In the genomic region with DNA sequence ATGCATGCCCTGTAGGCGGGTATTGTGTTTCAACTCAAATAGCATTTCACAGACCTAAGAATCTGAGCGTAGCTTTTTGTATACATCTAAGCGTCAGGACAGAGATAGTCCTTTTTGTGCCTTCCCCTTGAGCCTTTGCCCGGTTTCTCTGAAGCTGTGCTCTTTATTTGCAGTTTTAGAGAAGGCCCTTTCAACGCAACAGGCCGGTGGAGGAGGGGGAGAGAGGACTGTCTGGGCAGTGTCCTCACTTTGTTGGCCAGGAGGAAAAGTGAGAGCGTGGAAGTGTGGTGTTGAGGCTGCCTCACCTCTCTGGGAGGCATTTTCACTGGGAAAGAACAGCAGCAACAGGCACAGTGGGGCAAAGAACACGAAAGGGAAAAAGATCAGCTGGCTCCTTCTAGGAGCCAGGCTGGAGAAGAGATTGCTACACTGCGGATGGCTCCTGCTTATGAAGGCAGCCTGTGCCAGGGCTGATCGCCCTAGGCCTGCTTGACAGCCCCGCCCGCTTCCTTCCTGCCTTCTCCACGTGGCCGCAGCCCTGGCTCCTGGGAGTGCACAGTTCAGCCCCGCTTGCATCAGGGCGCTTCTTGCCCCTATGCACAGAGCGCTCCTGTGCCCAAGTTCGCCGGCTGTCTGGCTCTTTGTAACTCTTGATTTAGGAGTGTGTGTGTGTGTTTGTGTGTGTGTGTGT, we compare ENCODE assay signal across 10 cellular contexts.
DNase-seq lines count a peak whose midpoint lies in the region; ATAC-seq, FAIRE-seq and TF ChIP-seq lines count a peak whose summit lies in the region.
"Had no signal": no experiment of that assay in that cellular context is flagged by ENCODE, and none has a peak within 500 bp of the region (broad histone marks: within the 10 kb centered on the region; RNA-seq: fewer than 3 reads in every experiment).

No MANE protein-coding gene starts in this region.

- H3K27me3 ChIP-seq in small intestine (ENCODE audit: control insufficient read depth in 2 of 2, insufficient read depth in 2 of 2, low read length in 2 of 2) (peaks cover 0 to 7% of the 10 kb centered on the region in 2 donors), Caco-2 (replicated peaks; ENCODE audit: control insufficient read depth, insufficient read depth, low read length) (no peaks in the 10 kb centered on the region; the same call in 1 of the 2 replicates)

- FAIRE-seq in small intestine (lab: Jason Lieb, UNC), result no peak

- H3K4me3 ChIP-seq in small intestine (ENCODE audit: low read depth in 1 of 2, low read length in 2 of 2) (no peak overlapping the region), Caco-2 (ENCODE audit: low read depth, low read length) (no peak overlapping the region)

- no peaks in the 10 kb centered on the region for H3K4me1 ChIP-seq in small intestine (ENCODE audit: control insufficient read depth in 2 of 2, insufficient read depth in 1 of 2, low read depth in 1 of 2, low read length in 1 of 2)
- H3K4me1 ChIP-seq in Caco-2, result no peaks in the 10 kb centered on the region

- H3K27me3 Mint-ChIP-seq in activated CD8-positive, alpha-beta T cell treated with anti-CD3 and anti-CD28 coated beads for 36 hours, result peaks cover 33% of the 10 kb centered on the region
- H3K27me3 Mint-ChIP-seq in Caco-2 (ENCODE audit: insufficient read depth, unreplicated experiment), result peaks cover 25% of the 10 kb centered on the region

- intact Hi-C loops in activated CD8-positive, alpha-beta T cell treated with anti-CD3 and anti-CD28 coated beads for 36 hours (cut with micrococcal nuclease), result no loop called here
- intact Hi-C loops in Caco-2 (cut with micrococcal nuclease; ENCODE audit: unreplicated experiment), result no loop called here

- no peak overlapping the region for H3K27ac Mint-ChIP-seq in activated CD8-positive, alpha-beta T cell treated with anti-CD3 and anti-CD28 coated beads for 36 hours
- H3K27ac Mint-ChIP-seq in Caco-2 (ENCODE audit: unreplicated experiment), result no peak overlapping the region
- H3K27ac Mint-ChIP-seq: memory B cell had no signal

- H3K36me3 Mint-ChIP-seq in activated CD8-positive, alpha-beta T cell treated with anti-CD3 and anti-CD28 coated beads for 36 hours (ENCODE audit: low read depth), result no peaks in the 10 kb centered on the region
- H3K36me3 Mint-ChIP-seq in Caco-2 (ENCODE audit: insufficient read depth, unreplicated experiment), result no peaks in the 10 kb centered on the region
- H3K36me3 Mint-ChIP-seq: memory B cell had no signal

- H3K36me3 ChIP-seq in small intestine (ENCODE audit: control insufficient read depth in 2 of 2, insufficient read depth in 2 of 2, low read length in 2 of 2), result no peaks in the 10 kb centered on the region
- H3K36me3 ChIP-seq in Caco-2 (ENCODE audit: control insufficient read depth, insufficient read depth, low read length), result no peaks in the 10 kb centered on the region

- CTCF ChIA-PET in HEK293T (lab: Yijun Ruan, JAX), result no interaction called here
- CTCF ChIA-PET in activated CD8-positive, alpha-beta T cell treated with anti-CD3 and anti-CD28 coated beads for 36 hours (lab: Charles Lee), result no interaction called here
- CTCF ChIA-PET in Caco-2 (lab: Charles Lee), result no interaction called here

- H3K4me3 Mint-ChIP-seq in activated CD8-positive, alpha-beta T cell treated with anti-CD3 and anti-CD28 coated beads for 36 hours, result no peak overlapping the region
- no peak overlapping the region for H3K4me3 Mint-ChIP-seq in Caco-2 (ENCODE audit: unreplicated experiment)
- H3K4me3 Mint-ChIP-seq: memory B cell had no signal

- no TSS peak for BruUV-seq in Caco-2 (replicated peaks; lab: Mats Ljungman, UMichigan)

- DNase-seq in HEK293T (ENCODE audit: extremely low spot score), result peak; percentile 19
- peak; percentile 47 for DNase-seq in activated CD8-positive, alpha-beta T cell treated with anti-CD3 and anti-CD28 coated beads for 36 hours
- DNase-seq in iPS DF 19.7 (ENCODE audit: low read depth, low spot score), result peak; percentile 25
- DNase-seq in small intestine, result peak; percentile 48
- no peak for DNase-seq in HUDEP-2 (lab: John Stamatoyannopoulos, UW; ENCODE audit: unreplicated experiment in 76 of 76)
- no peak for DNase-seq in Caco-2
- DNase-seq in SHP77 (lab: John Stamatoyannopoulos, UW), result no peak
- DNase-seq: NCI-H1436 treated with DMSO at 0.1 percent for 48 hours had no signal

- no peak for TF ChIP-seq CTCF in activated CD8-positive, alpha-beta T cell treated with anti-CD3 and anti-CD28 coated beads for 36 hours (IDR thresholded peaks at IDR 0.05)
- TF ChIP-seq CTCF in Caco-2 (IDR thresholded peaks at IDR 0.05; ENCODE audit: insufficient read depth in 1 of 2, low read depth in 1 of 2, low read length in 1 of 2, severe bottlenecking in 1 of 2, unreplicated experiment in 1 of 2), result no peak

- H3K9me3 ChIP-seq in small intestine (ENCODE audit: control insufficient read depth, low read depth), result no peaks in the 10 kb centered on the region
- no peaks in the 10 kb centered on the region for H3K9me3 ChIP-seq in Caco-2

- no peaks in the 10 kb centered on the region for H3K9me3 Mint-ChIP-seq in activated CD8-positive, alpha-beta T cell treated with anti-CD3 and anti-CD28 coated beads for 36 hours
- H3K9me3 Mint-ChIP-seq in Caco-2 (ENCODE audit: unreplicated experiment), result no peaks in the 10 kb centered on the region

- ATAC-seq in activated CD8-positive, alpha-beta T cell treated with anti-CD3 and anti-CD28 coated beads for 36 hours, result peak; percentile 77
- ATAC-seq in GM19395 (IDR thresholded peaks at IDR 0.05; ENCODE audit: unreplicated experiment), result no peak

- POLR2A ChIA-PET in HEK293T (lab: Yijun Ruan, JAX) (no interaction called here), Caco-2 (lab: Charles Lee) (no interaction called here)
- POLR2A ChIA-PET in activated CD8-positive, alpha-beta T cell treated with anti-CD3 and anti-CD28 coated beads for 36 hours (lab: Charles Lee), result no interaction called here

- H3K4me1 Mint-ChIP-seq in activated CD8-positive, alpha-beta T cell treated with anti-CD3 and anti-CD28 coated beads for 36 hours (ENCODE audit: low read depth), result peaks cover 7% of the 10 kb centered on the region
- H3K4me1 Mint-ChIP-seq in Caco-2 (ENCODE audit: low read depth, unreplicated experiment), result no peaks in the 10 kb centered on the region

- 43 to 53% (median 44%) methylated on average over 19 of the region's 19 CpGs for WGBS in small intestine, 3 donors

- no peak overlapping the region for H3K27ac ChIP-seq in small intestine (ENCODE audit: low read depth in 1 of 2, low read length in 1 of 2)

TF ChIP-seq in HEK293T, 16 proteins besides CTCF, POLR2A, EP300 and RAD21:
- TF ChIP-seq L3MBTL2 (conservative IDR thresholded peaks at IDR 0.05), result 0 out of 2 replicates have a peak, but pooled peaks have one; percentile 14
- TF ChIP-seq TARDBP (IDR thresholded peaks at IDR 0.05), result no peak

Comparison
In these comparisons a context has a peak if more than half of its experiments do, and no peak if none do; other contexts are left out.
1. DNase-seq: peak in HEK293T (single experiment), activated CD8-positive, alpha-beta T cell treated with anti-CD3 and anti-CD28 coated beads for 36 hours (single experiment), iPS DF 19.7 (single experiment) and small intestine (single experiment); none in HUDEP-2 (0 of 76), Caco-2 (0 of 2) and SHP77 (0 of 2).